Comparison of ENCODE assay signal across 9 cellular contexts in genomic region chr1:1597275-1597930, GRCh38. TPM values are rescaled to one million over a fixed set of nuclear protein-coding genes. Genes with fewer than 3 reads are reported as not detected.
DNase-seq lines count a peak whose midpoint lies in the region; ATAC-seq lines count a peak whose summit lies in the region.
"Had no signal": no experiment of that assay in that cellular context is flagged by ENCODE, and none has a peak within 500 bp of the region (broad histone marks: within the 10 kb centered on the region; RNA-seq: fewer than 3 reads in every experiment).

No MANE protein-coding gene starts in this region.

- H3K4me2 ChIP-seq in neuronal stem cell (ENCODE audit: insufficient read depth, low read length, poor library complexity, severe bottlenecking) = peak overlapping the region; percentile 11

- H3K14ac ChIP-seq in neuronal stem cell (ENCODE audit: low read length) = no peak overlapping the region

- DNase-seq in NCI-H2227 (lab: John Stamatoyannopoulos, UW; ENCODE audit: unreplicated experiment) (peak; percentile 45), NCI-H2227 treated with DMSO at 0.1 percent for 48 hours (lab: John Stamatoyannopoulos, UW) (no peak), M059J (ENCODE audit: low read depth) (peak; percentile 31), dermis blood vessel endothelial cell (peak; percentile 47), neuronal stem cell (ENCODE audit: low spot score) (no peak), cerebellar nuclear complex (lab: John Stamatoyannopoulos, UW) (no peak), midbrain (lab: John Stamatoyannopoulos, UW) (no peak)
- DNase-seq: CD4-positive, CD25-positive, alpha-beta regulatory T cell had no signal

- H2BK15ac ChIP-seq in neuronal stem cell (ENCODE audit: low read length) = peak overlapping the region; percentile 45

- H3K18ac ChIP-seq in neuronal stem cell (ENCODE audit: low read length) = peak overlapping the region; percentile 83

- no peak overlapping the region for H2BK5ac ChIP-seq in neuronal stem cell (ENCODE audit: low read length)

- H3K27ac ChIP-seq in neuronal stem cell (replicated peaks; ENCODE audit: low read length) = no peak overlapping the region

- no peak overlapping the region for H2BK120ac ChIP-seq in neuronal stem cell (ENCODE audit: low read depth, low read length)

- H2AK5ac ChIP-seq in neuronal stem cell (ENCODE audit: low read depth, low read length) = peak overlapping the region; percentile 61

- peak overlapping the region; percentile 72 for H2AFZ ChIP-seq in neuronal stem cell (ENCODE audit: low read length)

- no peak overlapping the region for H3K23ac ChIP-seq in neuronal stem cell (ENCODE audit: low read depth, low read length, poor library complexity)

- peaks cover 0 to 2% of the 10 kb centered on the region in 2 donors for H3K9me3 ChIP-seq in neuronal stem cell (replicated peaks in 1 of 2; ENCODE audit: control insufficient read depth in 2 of 2, insufficient read depth in 1 of 2, low read depth in 1 of 2, low read length in 2 of 2)

- no CpG with 5 or more reads among the region's 16 CpGs for WGBS in neuronal stem cell (ENCODE audit: extremely low coverage in 2 of 2, insufficient read length in 2 of 2, insufficient replicate concordance in 1 of 2), 2 donors

- no peak overlapping the region for H4K91ac ChIP-seq in neuronal stem cell (ENCODE audit: low read depth, low read length, poor library complexity)

- no peaks in the 10 kb centered on the region for H3K36me3 ChIP-seq in neuronal stem cell (replicated peaks in 1 of 2; ENCODE audit: control insufficient read depth in 2 of 2, insufficient read depth in 2 of 2, low read length in 2 of 2)

- no peak for ATAC-seq in GM21825 (IDR thresholded peaks at IDR 0.05; ENCODE audit: unreplicated experiment)

- H3K4ac ChIP-seq in neuronal stem cell (ENCODE audit: low read length) = peak overlapping the region; percentile 66

- H2BK12ac ChIP-seq in neuronal stem cell (ENCODE audit: low read length) = peak overlapping the region; percentile 73

- no peak overlapping the region for H4K8ac ChIP-seq in neuronal stem cell (ENCODE audit: low read depth, low read length)

- H3K27me3 ChIP-seq in neuronal stem cell (ENCODE audit: control insufficient read depth in 3 of 3, insufficient read depth in 3 of 3, low read depth in 1 of 3, low read length in 3 of 3) = peaks cover 20 to 58% (median 26%) of the 10 kb centered on the region in 3 experiments

- peaks cover 2% of the 10 kb centered on the region for H3K79me1 ChIP-seq in neuronal stem cell (ENCODE audit: low read depth, low read length)

- H3K9ac ChIP-seq in neuronal stem cell (ENCODE audit: low read depth, low read length, poor library complexity) = no peak overlapping the region

- peaks cover 10 to 22% of the 10 kb centered on the region in 2 donors for H3K4me1 ChIP-seq in neuronal stem cell (ENCODE audit: control insufficient read depth in 2 of 2, insufficient read depth in 1 of 2, low read depth in 1 of 2, low read length in 2 of 2)

- no peak overlapping the region for H3K4me3 ChIP-seq in neuronal stem cell (ENCODE audit: low read length in 2 of 2)

RNA-seq across cellular contexts. Expression of gene FNDC10, which starts 2.5 kb away (rescaled TPM):
- total RNA-seq in M059J (2014; rRNA removed; shearing (Covaris generic)) = 1.1 and 6.1 TPM in 2 replicates
- total RNA-seq in dermis blood vessel endothelial cell = 0.68 and 1.4 TPM in 2 replicates
- 12.4 TPM for polyA plus RNA-seq in neuronal stem cell (2013, experiment 1 of 2)
- 11.8 TPM for polyA plus RNA-seq in neuronal stem cell (2013, experiment 2 of 2)

RNA-seq across cellular contexts. Expression of gene MIB2, which starts 17.9 kb away (rescaled TPM):
- 15.8 and 28.6 TPM in 2 replicates for total RNA-seq in M059J (2014; rRNA removed; shearing (Covaris generic))
- 49.2 and 71.0 TPM in 2 replicates for total RNA-seq in dermis blood vessel endothelial cell
- polyA plus RNA-seq in neuronal stem cell (2013, experiment 1 of 2) = 60.6 TPM
- 58.5 TPM for polyA plus RNA-seq in neuronal stem cell (2013, experiment 2 of 2)

RNA-seq across cellular contexts. Expression of gene SSU72, which starts 22.7 kb away (rescaled TPM):
- 69.3 and 96.9 TPM in 2 replicates for total RNA-seq in M059J (2014; rRNA removed; shearing (Covaris generic))
- 87.1 and 128 TPM in 2 replicates for total RNA-seq in dermis blood vessel endothelial cell
- 147 TPM for polyA plus RNA-seq in neuronal stem cell (2013, experiment 1 of 2)
- polyA plus RNA-seq in neuronal stem cell (2013, experiment 2 of 2) = 144 TPM

RNA-seq across cellular contexts. Expression of gene MMP23B, which starts 34.6 kb away (rescaled TPM):
- 0.27 TPM in 1 of 2 replicates, not detected in the other for total RNA-seq in M059J (2014; rRNA removed; shearing (Covaris generic))
- 0.42 TPM in 1 of 2 replicates, not detected in the other for total RNA-seq in dermis blood vessel endothelial cell
- polyA plus RNA-seq in neuronal stem cell (2013, experiment 1 of 2) = 11.0 TPM
- 10.6 TPM for polyA plus RNA-seq in neuronal stem cell (2013, experiment 2 of 2)

RNA-seq across cellular contexts. Expression of gene TMEM240, which starts 57.0 kb away (rescaled TPM):
- 0.15 TPM in 1 of 2 replicates, not detected in the other for total RNA-seq in M059J (2014; rRNA removed; shearing (Covaris generic))
- total RNA-seq in dermis blood vessel endothelial cell = 1.7 and 2.6 TPM in 2 replicates
- polyA plus RNA-seq in neuronal stem cell (2013, experiment 1 of 2) = 8.8 TPM
- 8.6 TPM for polyA plus RNA-seq in neuronal stem cell (2013, experiment 2 of 2)
- total RNA-seq: CD4-positive, CD25-positive, alpha-beta regulatory T cell had no signal
- polyA plus RNA-seq: CD4-positive, CD25-positive, alpha-beta regulatory T cell had no signal

Comparison
In these comparisons a context has a peak if more than half of its experiments do, and no peak if none do; other contexts are left out.
1. DNase-seq: peak in NCI-H2227 (single experiment), M059J (single experiment) and dermis blood vessel endothelial cell (single experiment); none in NCI-H2227 treated with DMSO at 0.1 percent for 48 hours (single experiment), neuronal stem cell (single experiment), cerebellar nuclear complex (0 of 2) and midbrain (single experiment).